Comparison of ENCODE assay signal across 1 cellular context in genomic region chr14:57346741-57347140, GRCh38.
TF ChIP-seq lines count a peak whose summit lies in the region.

No MANE protein-coding gene starts in this region.

TF ChIP-seq in HepG2, 621 proteins besides CTCF, POLR2A, EP300 and RAD21 (continued from another document and continues in another):
- TF ChIP-seq CEBPZ (IDR thresholded peaks at IDR 0.05; ENCODE audit: low read length) (no peak), RXRB (CRISPR knock-in tag; IDR thresholded peaks at IDR 0.05; ENCODE audit: borderline replicate concordance) (peak; percentile 41; the same call in 1 of the 2 replicates), HIVEP1 (CRISPR knock-in tag; IDR thresholded peaks at IDR 0.05) (no peak), HDAC1 (CRISPR knock-in tag; IDR thresholded peaks at IDR 0.05) (0 out of 2 replicates have a peak, but pooled peaks have one; percentile 30), ZNF570 (CRISPR knock-in tag; IDR thresholded peaks at IDR 0.05; ENCODE audit: borderline replicate concordance) (no peak), CCDC6 (CRISPR knock-in tag; IDR thresholded peaks at IDR 0.05) (no peak), KDM3A (CRISPR knock-in tag; IDR thresholded peaks at IDR 0.05; ENCODE audit: low read depth) (no peak), RFXANK (CRISPR knock-in tag; IDR thresholded peaks at IDR 0.05) (no peak), TIGD3 (CRISPR knock-in tag; IDR thresholded peaks at IDR 0.05; ENCODE audit: borderline replicate concordance) (no peak), TP53 (CRISPR knock-in tag; conservative IDR thresholded peaks at IDR 0.05) (no peak), SMAD9 (CRISPR knock-in tag; IDR thresholded peaks at IDR 0.05) (no peak), KMT2B (CRISPR knock-in tag; IDR thresholded peaks at IDR 0.05) (no peak), GLI4 (CRISPR knock-in tag; IDR thresholded peaks at IDR 0.05; ENCODE audit: borderline replicate concordance) (no peak), ISX (CRISPR knock-in tag; conservative IDR thresholded peaks at IDR 0.05) (no peak), PAWR (CRISPR knock-in tag; IDR thresholded peaks at IDR 0.05; ENCODE audit: borderline replicate concordance) (no peak), ZNF543 (CRISPR knock-in tag; IDR thresholded peaks at IDR 0.05) (no peak), MAF1 (CRISPR knock-in tag; IDR thresholded peaks at IDR 0.05; ENCODE audit: borderline replicate concordance) (no peak), ARHGAP35 (CRISPR knock-in tag; IDR thresholded peaks at IDR 0.05; ENCODE audit: borderline replicate concordance) (no peak), ZNF275 (CRISPR knock-in tag; IDR thresholded peaks at IDR 0.05; ENCODE audit: borderline replicate concordance) (no peak), CHD4 (IDR thresholded peaks at IDR 0.05; ENCODE audit: borderline replicate concordance, low read length) (no peak), STAT5B (CRISPR knock-in tag; IDR thresholded peaks at IDR 0.05) (no peak), ZNF879 (CRISPR knock-in tag; IDR thresholded peaks at IDR 0.05) (no peak), CEBPB (IDR thresholded peaks at IDR 0.05; ENCODE audit: borderline replicate concordance, low read depth, low read length) (no peak), TERF1 (CRISPR knock-in tag; IDR thresholded peaks at IDR 0.05) (no peak), TSC22D2 (CRISPR knock-in tag; IDR thresholded peaks at IDR 0.05; ENCODE audit: borderline replicate concordance) (no peak), MTA1 (CRISPR knock-in tag; IDR thresholded peaks at IDR 0.05; ENCODE audit: borderline replicate concordance) (no peak), ZNF224 (CRISPR knock-in tag; IDR thresholded peaks at IDR 0.05) (no peak), ZNF530 (CRISPR knock-in tag; IDR thresholded peaks at IDR 0.05; ENCODE audit: low read depth) (no peak), POLR2AphosphoS2 (IDR thresholded peaks at IDR 0.05; ENCODE audit: low read depth, low read length) (no peak), ZBTB49 (CRISPR knock-in tag; IDR thresholded peaks at IDR 0.05; ENCODE audit: borderline replicate concordance) (no peak), ZXDC (CRISPR knock-in tag; IDR thresholded peaks at IDR 0.05) (no peak), ZNF12 (CRISPR knock-in tag; IDR thresholded peaks at IDR 0.05) (no peak), ZNF24 (IDR thresholded peaks at IDR 0.05) (no peak), ZNF30 (CRISPR knock-in tag; IDR thresholded peaks at IDR 0.05) (no peak), E2F1 (CRISPR knock-in tag; IDR thresholded peaks at IDR 0.05) (no peak), MIXL1 (CRISPR knock-in tag; IDR thresholded peaks at IDR 0.05) (no peak), ZNF619 (CRISPR knock-in tag; IDR thresholded peaks at IDR 0.05) (no peak), POLR2G (IDR thresholded peaks at IDR 0.05; ENCODE audit: low read depth, low read length) (no peak), STAG1 (CRISPR knock-in tag; IDR thresholded peaks at IDR 0.05) (no peak), ZNF281 (CRISPR knock-in tag; IDR thresholded peaks at IDR 0.05; ENCODE audit: borderline replicate concordance) (peak; percentile 10; the same call in 1 of the 2 replicates), HBP1 (CRISPR knock-in tag; IDR thresholded peaks at IDR 0.05; ENCODE audit: low read depth) (no peak), SOX13 (IDR thresholded peaks at IDR 0.05) (peak; percentile 95), SOX13 (CRISPR knock-in tag; conservative IDR thresholded peaks at IDR 0.05 in 1 of 2, IDR thresholded peaks at IDR 0.05 in 1 of 2) (peak in 1 of 2 experiments; percentile 100; a peak in 2 of 4 replicates), TBX2 (CRISPR knock-in tag; IDR thresholded peaks at IDR 0.05; ENCODE audit: borderline replicate concordance) (no peak), SOX5 (CRISPR knock-in tag; IDR thresholded peaks at IDR 0.05; ENCODE audit: borderline replicate concordance) (peak; percentile 100), AGO1 (IDR thresholded peaks at IDR 0.05; ENCODE audit: low read depth, low read length, poor library complexity, severe bottlenecking) (no peak), NCOA2 (CRISPR knock-in tag; IDR thresholded peaks at IDR 0.05) (peak; percentile 70), RCOR2 (CRISPR knock-in tag; IDR thresholded peaks at IDR 0.05) (0 out of 2 replicates have a peak, but pooled peaks have one; percentile 53), ZNF552 (CRISPR knock-in tag; IDR thresholded peaks at IDR 0.05; ENCODE audit: borderline replicate concordance) (no peak), ZNF644 (CRISPR knock-in tag; IDR thresholded peaks at IDR 0.05; ENCODE audit: low read depth) (0 out of 2 replicates have a peak, but pooled peaks have one; percentile 11), HOXA3 (CRISPR knock-in tag; IDR thresholded peaks at IDR 0.05) (no peak), GTF2F1 (IDR thresholded peaks at IDR 0.05; ENCODE audit: low read length) (no peak), ZNF225 (CRISPR knock-in tag; IDR thresholded peaks at IDR 0.05) (no peak), SMARCE1 (IDR thresholded peaks at IDR 0.05; ENCODE audit: borderline replicate concordance) (no peak), CBX5 (CRISPR knock-in tag; IDR thresholded peaks at IDR 0.05; ENCODE audit: borderline replicate concordance) (no peak)
